1 cellular context compared by ENCODE assay signal in the genomic region with DNA sequence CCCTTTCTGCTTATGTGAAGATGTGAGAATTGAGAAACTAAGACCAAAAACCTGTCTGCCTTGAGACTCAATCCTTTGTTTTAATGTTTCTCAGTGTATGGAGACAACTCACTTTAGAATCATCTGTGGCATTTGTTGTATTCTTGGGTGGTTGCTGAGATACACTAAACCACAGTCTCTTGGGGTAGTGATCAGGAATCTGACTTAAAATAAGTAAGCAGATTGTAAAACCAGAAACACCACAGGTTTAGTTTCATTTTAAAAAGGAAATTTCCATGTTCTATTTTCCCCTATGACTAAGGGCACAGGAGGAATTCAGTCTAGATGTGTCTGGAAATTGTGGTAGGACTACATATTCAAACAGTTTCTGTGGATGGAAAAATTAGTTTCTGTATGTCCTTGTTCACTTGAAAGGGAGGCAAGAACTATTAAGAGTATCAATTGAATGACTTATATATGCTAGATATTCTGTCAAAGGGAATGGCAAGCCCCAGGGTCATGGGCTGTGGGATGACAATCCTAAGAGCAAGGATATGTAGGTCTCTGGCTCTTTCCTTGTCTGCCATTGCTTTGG.
TF ChIP-seq lines count a peak whose summit lies in the region.

No MANE protein-coding gene starts in this region.

TF ChIP-seq in WTC11, 78 proteins besides CTCF, POLR2A, EP300 and RAD21 (continued from another document):
- TF ChIP-seq NR3C1 (CRISPR knock-in tag; conservative IDR thresholded peaks at IDR 0.05; ENCODE audit: low read depth): no peak
- no peak for TF ChIP-seq EMX1 (CRISPR knock-in tag; IDR thresholded peaks at IDR 0.05)
- no peak for TF ChIP-seq RORB (CRISPR knock-in tag; IDR thresholded peaks at IDR 0.05)
- TF ChIP-seq SOX15 (CRISPR knock-in tag; IDR thresholded peaks at IDR 0.05): no peak
- no peak for TF ChIP-seq ZNF512 (CRISPR knock-in tag; IDR thresholded peaks at IDR 0.05; ENCODE audit: borderline replicate concordance)
- TF ChIP-seq ESRRA (CRISPR knock-in tag; IDR thresholded peaks at IDR 0.05; ENCODE audit: borderline replicate concordance): no peak
- no peak for TF ChIP-seq FOXP1 (CRISPR knock-in tag; IDR thresholded peaks at IDR 0.05; ENCODE audit: borderline replicate concordance)
- TF ChIP-seq ZNF425 (CRISPR knock-in tag; conservative IDR thresholded peaks at IDR 0.05): no peak
- no peak for TF ChIP-seq USF1 (CRISPR knock-in tag; IDR thresholded peaks at IDR 0.05)
